Comparison of ENCODE assay signal across 20 cellular contexts in genomic region chr21:39721885-39722284, GRCh38.
"Had no signal": no experiment of that assay in that cellular context is flagged by ENCODE, and none has a peak within 500 bp of the region (broad histone marks: within the 10 kb centered on the region; RNA-seq: fewer than 3 reads in every experiment).

No MANE protein-coding gene starts in this region.

- H3K4me3 ChIP-seq: MG63 had no signal

- DNase-seq: KBM-7, MG63, NCI-H1092, NCI-H1105 treated with DMSO at 0.1 percent for 48 hours, NCI-H1417 treated with DMSO at 0.1 percent for 48 hours, NCI-H146, NCI-H1694 treated with DMSO at 0.1 percent for 48 hours, NCI-H2029, NCI-H2081 treated with DMSO at 0.1 percent for 48 hours, NCI-H2171, NCI-H226, NCI-H446, NCI-H510A, NCI-H524 treated with DMSO at 0.1 percent for 48 hours, NCI-H69, NCI-H774, SHP77, SK-N-SH, SW 1271 had no signal

- H3K27ac ChIP-seq: RWPE1 had no signal

- H3K4me2 ChIP-seq: SK-N-SH had no signal

- H3K27me3 ChIP-seq: MG63 had no signal

- H3K9me3 ChIP-seq: MG63, SK-N-SH had no signal

- H3K9ac ChIP-seq: SK-N-SH had no signal

- H3K36me3 ChIP-seq: MG63 had no signal
